21 cellular contexts compared by ENCODE assay signal in genomic region chr3:83235180-83235814, GRCh38.
DNase-seq lines count a peak whose midpoint lies in the region; ATAC-seq and TF ChIP-seq lines count a peak whose summit lies in the region.
"Had no signal": no experiment of that assay in that cellular context is flagged by ENCODE, and none has a peak within 500 bp of the region (broad histone marks: within the 10 kb centered on the region; RNA-seq: fewer than 3 reads in every experiment).

No MANE protein-coding gene starts in this region.

- no peaks in the 10 kb centered on the region for H3K4me1 ChIP-seq in H9 (ENCODE audit: insufficient read depth, low read length)
- H3K4me1 ChIP-seq: BE2C; BLaER1 treated with 17β-estradiol and CSF1 and Interleukin-3, amounts not matched to agents 10 nM and 100 nM; HAP-1 had no signal

- H3K79me2 ChIP-seq in SU-DHL-6 (ENCODE audit: insufficient read depth, low read length) (no peaks in the 10 kb centered on the region), H9 (ENCODE audit: insufficient read depth, low read length) (no peaks in the 10 kb centered on the region)

- peak; percentile 10 for DNase-seq in NCI-H748 (lab: John Stamatoyannopoulos, UW; ENCODE audit: unreplicated experiment)
- DNase-seq in NCI-H748 treated with DMSO at 0.1 percent for 48 hours (lab: John Stamatoyannopoulos, UW): no peak
- DNase-seq in NCI-H69 (lab: John Stamatoyannopoulos, UW): peak; percentile 39
- no peak for DNase-seq in H9
- no peak for DNase-seq in osteocyte (ENCODE audit: extremely low spot score, unreplicated experiment)
- DNase-seq: AML-193; BE2C; CD4-positive, alpha-beta T cell; CD8-positive, alpha-beta memory T cell; DMS 273 treated with DMSO at 0.1 percent for 48 hours; DMS79; EL; GDM1; GM23248 had no signal

- H4K8ac ChIP-seq in H9 (replicated peaks; ENCODE audit: insufficient read length, low read depth, low read length): no peak overlapping the region

- H3K9me2 ChIP-seq in SU-DHL-6 (replicated peaks; ENCODE audit: insufficient read depth, low read length): no peaks in the 10 kb centered on the region

- H3K27ac ChIP-seq in SU-DHL-6 (ENCODE audit: low read depth, low read length): no peak overlapping the region
- no peak overlapping the region for H3K27ac ChIP-seq in H9 (ENCODE audit: insufficient read length, low read depth, low read length)
- H3K27ac ChIP-seq: 22Rv1; BLaER1 treated with 17β-estradiol and CSF1 and Interleukin-3, amounts not matched to agents 10 nM and 100 nM; GM23248 had no signal

- H3K56ac ChIP-seq in H9 (ENCODE audit: insufficient read length, low read depth, low read length): no peak overlapping the region

- H3K4me3 Mint-ChIP-seq in H9 (no peak overlapping the region), osteocyte (ENCODE audit: unreplicated experiment) (no peak overlapping the region)
- H3K4me3 Mint-ChIP-seq: CD14-positive monocyte; CD4-positive, alpha-beta T cell; CD8-positive, alpha-beta memory T cell had no signal

- no CpG with 5 or more reads among the region's 4 CpGs for WGBS in H9 (ENCODE audit: extremely low coverage, insufficient read length, low lambda C conversion rate)

- H3K27me3 Mint-ChIP-seq in H9 (ENCODE audit: low read depth) (no peaks in the 10 kb centered on the region), osteocyte (ENCODE audit: unreplicated experiment) (no peaks in the 10 kb centered on the region)
- H3K27me3 Mint-ChIP-seq: CD4-positive, alpha-beta T cell had no signal

- no peak overlapping the region for H2BK120ac ChIP-seq in H9 (ENCODE audit: low read depth, low read length, poor library complexity, severe bottlenecking)

- H3K4me1 Mint-ChIP-seq in H9: no peaks in the 10 kb centered on the region; a peak in 1 of 4 replicates
- H3K4me1 Mint-ChIP-seq in osteocyte (ENCODE audit: unreplicated experiment): peaks cover 4% of the 10 kb centered on the region
- H3K4me1 Mint-ChIP-seq: CD14-positive monocyte; CD8-positive, alpha-beta memory T cell had no signal

- H2BK20ac ChIP-seq in H9 (ENCODE audit: low read depth, low read length, poor library complexity, severe bottlenecking): no peak overlapping the region

- no peak overlapping the region for H3K4ac ChIP-seq in H9 (ENCODE audit: low read depth, low read length)

- H3T11ph ChIP-seq in H9 (ENCODE audit: low read length): no peak overlapping the region

- H2BK5ac ChIP-seq in H9 (ENCODE audit: insufficient read length, low read length): no peak overlapping the region

- H3F3A ChIP-seq in SU-DHL-6 (ENCODE audit: insufficient read depth): no peaks in the 10 kb centered on the region

- no peak overlapping the region for H3K9ac ChIP-seq in SU-DHL-6 (ENCODE audit: low read length)
- H3K9ac ChIP-seq in H9 (ENCODE audit: extremely low read depth, insufficient read length, low read length): no peak overlapping the region
- H3K9ac ChIP-seq: BLaER1 treated with 17β-estradiol and CSF1 and Interleukin-3, amounts not matched to agents 10 nM and 100 nM; GM23248 had no signal

- no peaks in the 10 kb centered on the region for H3K23me2 ChIP-seq in H9 (ENCODE audit: insufficient read length, low read depth, low read length, poor library complexity, severe bottlenecking)

- H3K27ac Mint-ChIP-seq in H9 (no peak overlapping the region), osteocyte (ENCODE audit: unreplicated experiment) (no peak overlapping the region)
- H3K27ac Mint-ChIP-seq: CD14-positive monocyte; CD4-positive, alpha-beta T cell; CD8-positive, alpha-beta memory T cell had no signal

- no peaks in the 10 kb centered on the region for H3K79me1 ChIP-seq in H9 (ENCODE audit: insufficient read depth, low read depth, low read length, poor library complexity, severe bottlenecking)

- no peak overlapping the region for H2AK5ac ChIP-seq in H9 (ENCODE audit: insufficient read length, low read length)

- H3K36me3 ChIP-seq in SU-DHL-6 (ENCODE audit: low read length): no peaks in the 10 kb centered on the region
- H3K36me3 ChIP-seq: BE2C; BLaER1 treated with 17β-estradiol and CSF1 and Interleukin-3, amounts not matched to agents 10 nM and 100 nM; HAP-1 had no signal

- H4K5ac ChIP-seq in H9 (ENCODE audit: insufficient read length, low read depth, low read length): no peak overlapping the region

- H2BK12ac ChIP-seq in H9 (ENCODE audit: insufficient read length, low read depth, low read length): no peak overlapping the region

- H4K20me1 ChIP-seq in SU-DHL-6 (ENCODE audit: low read depth, low read length) (no peaks in the 10 kb centered on the region), H9 (ENCODE audit: control insufficient read depth, insufficient read depth, insufficient read length) (no peaks in the 10 kb centered on the region)
- H4K20me1 ChIP-seq: BLaER1 treated with 17β-estradiol and CSF1 and Interleukin-3, amounts not matched to agents 10 nM and 100 nM had no signal

- H3K27me3 ChIP-seq in SU-DHL-6 (ENCODE audit: low read length) (no peaks in the 10 kb centered on the region), H9 (ENCODE audit: insufficient read depth, low read length) (no peaks in the 10 kb centered on the region)
- H3K27me3 ChIP-seq: BE2C; BLaER1 treated with 17β-estradiol and CSF1 and Interleukin-3, amounts not matched to agents 10 nM and 100 nM had no signal

- no peak overlapping the region for H3K4me2 ChIP-seq in SU-DHL-6 (ENCODE audit: low read depth, low read length, poor library complexity, severe bottlenecking)
- H3K4me2 ChIP-seq in H9 (ENCODE audit: insufficient read depth, insufficient read length, low read length): no peak overlapping the region
- H3K4me2 ChIP-seq: BLaER1 treated with 17β-estradiol and CSF1 and Interleukin-3, amounts not matched to agents 10 nM and 100 nM had no signal

- no peak overlapping the region for H3K4me3 ChIP-seq in SU-DHL-6 (ENCODE audit: insufficient read depth, low read length, poor library complexity, severe bottlenecking)
- H3K4me3 ChIP-seq: BLaER1 treated with 17β-estradiol and CSF1 and Interleukin-3, amounts not matched to agents 10 nM and 100 nM; GM12878; GM23248; HAP-1 had no signal

- H3K9me3 ChIP-seq in SU-DHL-6 (ENCODE audit: insufficient read depth, low read length) (no peaks in the 10 kb centered on the region), H9 (ENCODE audit: control insufficient read depth, low read depth, low read length) (no peaks in the 10 kb centered on the region)
- H3K9me3 ChIP-seq: BE2C; BLaER1 treated with 17β-estradiol and CSF1 and Interleukin-3, amounts not matched to agents 10 nM and 100 nM; HAP-1 had no signal

- H3K23ac ChIP-seq in H9 (ENCODE audit: insufficient read length, low read depth, low read length): no peak overlapping the region

- H2BK15ac ChIP-seq in H9 (ENCODE audit: low read depth, low read length): no peak overlapping the region

- peak overlapping the region; percentile 50 for H2AFZ ChIP-seq in SU-DHL-6 (ENCODE audit: low read depth, low read length, severe bottlenecking)
- H2AFZ ChIP-seq in H9 (ENCODE audit: low read length): no peak overlapping the region
- H2AFZ ChIP-seq: GM23248 had no signal

- 0 out of 5 replicates have a peak, but pooled peaks cover 0 to 1% of the 10 kb centered on the region in 2 experiments for H3K9me3 Mint-ChIP-seq in H9
- peaks cover 4% of the 10 kb centered on the region for H3K9me3 Mint-ChIP-seq in osteocyte (ENCODE audit: unreplicated experiment)

- no peak overlapping the region for H3K14ac ChIP-seq in H9 (ENCODE audit: insufficient read depth, low read length)

- H3K36me3 Mint-ChIP-seq in H9 (ENCODE audit: insufficient read depth in 1 of 3, low read depth in 3 of 3): no peaks in the 10 kb centered on the region
- no peaks in the 10 kb centered on the region for H3K36me3 Mint-ChIP-seq in osteocyte (ENCODE audit: unreplicated experiment)
- H3K36me3 Mint-ChIP-seq: CD14-positive monocyte; CD8-positive, alpha-beta memory T cell had no signal

- no peak for TF ChIP-seq CTCF in SU-DHL-6 (IDR thresholded peaks at IDR 0.05; ENCODE audit: insufficient read depth, low read length, poor library complexity, severe bottlenecking)
- TF ChIP-seq CTCF in H9 (conservative IDR thresholded peaks at IDR 0.05): no peak
- TF ChIP-seq CTCF in osteocyte (IDR thresholded peaks at IDR 0.05): no peak

- H3K18ac ChIP-seq in H9 (ENCODE audit: insufficient read length, low read depth, low read length): no peak overlapping the region

- no peak overlapping the region for H4K91ac ChIP-seq in H9 (ENCODE audit: insufficient read length, low read depth, low read length)

- no peak for ATAC-seq in HG03039 (IDR thresholded peaks at IDR 0.05; ENCODE audit: unreplicated experiment)
- ATAC-seq: GM12878 had no signal

Comparison
In these comparisons a context has a peak if more than half of its experiments do, and no peak if none do; other contexts are left out.
1. DNase-seq: peak in NCI-H748 (single experiment) and NCI-H69 (single experiment); none in NCI-H748 treated with DMSO at 0.1 percent for 48 hours (single experiment), H9 (single experiment) and osteocyte (single experiment).